18 cellular contexts compared by ENCODE assay signal in the genomic region with DNA sequence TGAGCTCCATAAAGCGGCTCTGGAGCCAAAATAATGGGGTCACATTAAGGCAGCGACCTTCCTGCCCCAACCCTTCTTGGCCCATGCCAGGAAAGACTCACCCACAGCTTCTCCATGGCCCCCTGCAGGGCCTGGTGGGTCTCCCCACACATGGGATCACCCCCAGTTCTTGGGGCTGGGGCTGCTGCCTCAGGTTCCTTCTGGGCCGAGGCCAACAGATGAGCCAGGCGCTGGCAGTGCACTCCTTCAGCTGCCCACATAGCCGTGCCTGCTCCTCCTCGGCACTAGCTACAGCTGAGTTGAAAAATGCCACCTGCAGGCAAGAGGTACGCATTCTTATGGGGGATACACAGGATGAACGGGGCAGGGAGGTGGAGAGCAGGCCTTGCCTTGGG. TPM values are rescaled to one million over a fixed set of nuclear protein-coding genes. Genes with fewer than 3 reads are reported as not detected.
A peak's percentile ranks its signal among the peaks of the same experiment; 100 is the strongest.
DNase-seq lines count a peak whose midpoint lies in the region; ATAC-seq and TF ChIP-seq lines count a peak whose summit lies in the region.
"Had no signal": no experiment of that assay in that cellular context is flagged by ENCODE, and none has a peak within 500 bp of the region (broad histone marks: within the 10 kb centered on the region; RNA-seq: fewer than 3 reads in every experiment).

No MANE protein-coding gene starts in this region.

- peak overlapping the region; percentile 8 for H3K27ac Mint-ChIP-seq in activated CD4-positive, alpha-beta T cell treated with anti-CD3 and anti-CD28 coated beads, Interleukin-2, amount 10 ng/mL, durations not matched to agents 24 days and 14 days
- no peak overlapping the region for H3K27ac Mint-ChIP-seq in activated CD4-positive, alpha-beta T cell treated with anti-CD3 and anti-CD28 coated beads for 36 hours
- peak overlapping the region; percentile 19 for H3K27ac Mint-ChIP-seq in activated naive CD8-positive, alpha-beta T cell treated with anti-CD3 and anti-CD28 coated beads for 36 hours
- no peak overlapping the region for H3K27ac Mint-ChIP-seq in activated naive CD8-positive, alpha-beta T cell treated with anti-CD3 and anti-CD28 coated beads, Interleukin-2, amount 50 U/mL, for 24 hours
- peak overlapping the region; percentile 23 for H3K27ac Mint-ChIP-seq in activated naive CD8-positive, alpha-beta T cell treated with anti-CD3 and anti-CD28 coated beads, Interleukin-2, amount 10 ng/mL, durations not matched to agents 7 days and 5 days
- H3K27ac Mint-ChIP-seq in stimulated activated effector memory CD8-positive, alpha-beta T cell treated with anti-CD3 and anti-CD28 coated beads, Interleukin-12 subunit alpha, Interleukin-12 subunit beta, amount 100 ng/mL, for 72 hours: peak overlapping the region; percentile 82
- H3K27ac Mint-ChIP-seq: CD4-positive, alpha-beta memory T cell; HFFc6 had no signal

- CTCF ChIA-PET in activated CD4-positive, alpha-beta T cell treated with anti-CD3 and anti-CD28 coated beads for 36 hours (lab: Charles Lee): interaction anchor here (0.6 kb wide), 1 partner anchor 1221 kb away, joined by 3 read pairs; no protein-coding TSS in a partner anchor

- POLR2A ChIA-PET in activated CD4-positive, alpha-beta T cell treated with anti-CD3 and anti-CD28 coated beads for 36 hours (lab: Charles Lee): no interaction called here
- POLR2A ChIA-PET in activated naive CD8-positive, alpha-beta T cell treated with anti-CD3 and anti-CD28 coated beads, Interleukin-2, amount 10 ng/mL, durations not matched to agents 7 days and 5 days (lab: Charles Lee): no interaction called here

- ATAC-seq in activated CD4-positive, alpha-beta T cell treated with anti-CD3 and anti-CD28 coated beads for 36 hours: no peak
- ATAC-seq in activated naive CD8-positive, alpha-beta T cell treated with anti-CD3 and anti-CD28 coated beads, Interleukin-2, amount 50 U/mL, for 24 hours: no peak
- ATAC-seq in activated naive CD8-positive, alpha-beta T cell treated with anti-CD3 and anti-CD28 coated beads, Interleukin-2, amount 10 ng/mL, durations not matched to agents 7 days and 5 days (ENCODE audit: low read depth): no peak
- no peak for ATAC-seq in stimulated activated effector memory CD8-positive, alpha-beta T cell treated with anti-CD3 and anti-CD28 coated beads, Interleukin-12 subunit alpha, Interleukin-12 subunit beta, amount 100 ng/mL, for 72 hours
- no peak for ATAC-seq in upper lobe of right lung
- ATAC-seq: HCT116 had no signal

- H3K36me3 ChIP-seq in upper lobe of right lung: no peaks in the 10 kb centered on the region

- H3K27me3 ChIP-seq in upper lobe of right lung: no peaks in the 10 kb centered on the region

- H3K36me3 Mint-ChIP-seq in activated CD4-positive, alpha-beta T cell treated with anti-CD3 and anti-CD28 coated beads, Interleukin-2, amount 10 ng/mL, durations not matched to agents 24 days and 14 days (ENCODE audit: low read depth): no peaks in the 10 kb centered on the region
- no peaks in the 10 kb centered on the region for H3K36me3 Mint-ChIP-seq in activated CD4-positive, alpha-beta T cell treated with anti-CD3 and anti-CD28 coated beads for 36 hours (ENCODE audit: low read depth)
- no peaks in the 10 kb centered on the region for H3K36me3 Mint-ChIP-seq in activated naive CD8-positive, alpha-beta T cell treated with anti-CD3 and anti-CD28 coated beads for 36 hours
- H3K36me3 Mint-ChIP-seq in activated naive CD8-positive, alpha-beta T cell treated with anti-CD3 and anti-CD28 coated beads, Interleukin-2, amount 50 U/mL, for 24 hours (ENCODE audit: low read depth): no peaks in the 10 kb centered on the region
- no peaks in the 10 kb centered on the region for H3K36me3 Mint-ChIP-seq in activated naive CD8-positive, alpha-beta T cell treated with anti-CD3 and anti-CD28 coated beads, Interleukin-2, amount 10 ng/mL, durations not matched to agents 7 days and 5 days
- no peaks in the 10 kb centered on the region for H3K36me3 Mint-ChIP-seq in stimulated activated effector memory CD8-positive, alpha-beta T cell treated with anti-CD3 and anti-CD28 coated beads, Interleukin-12 subunit alpha, Interleukin-12 subunit beta, amount 100 ng/mL, for 72 hours
- H3K36me3 Mint-ChIP-seq: CD14-positive monocyte had no signal

- H3K27me3 Mint-ChIP-seq in activated CD4-positive, alpha-beta T cell treated with anti-CD3 and anti-CD28 coated beads, Interleukin-2, amount 10 ng/mL, durations not matched to agents 24 days and 14 days: no peaks in the 10 kb centered on the region
- no peaks in the 10 kb centered on the region for H3K27me3 Mint-ChIP-seq in activated CD4-positive, alpha-beta T cell treated with anti-CD3 and anti-CD28 coated beads for 36 hours
- no peaks in the 10 kb centered on the region for H3K27me3 Mint-ChIP-seq in activated naive CD8-positive, alpha-beta T cell treated with anti-CD3 and anti-CD28 coated beads for 36 hours
- no peaks in the 10 kb centered on the region for H3K27me3 Mint-ChIP-seq in activated naive CD8-positive, alpha-beta T cell treated with anti-CD3 and anti-CD28 coated beads, Interleukin-2, amount 50 U/mL, for 24 hours
- H3K27me3 Mint-ChIP-seq in activated naive CD8-positive, alpha-beta T cell treated with anti-CD3 and anti-CD28 coated beads, Interleukin-2, amount 10 ng/mL, durations not matched to agents 7 days and 5 days: no peaks in the 10 kb centered on the region
- H3K27me3 Mint-ChIP-seq: CD4-positive, alpha-beta memory T cell; IgD-negative memory B cell had no signal

- no peak overlapping the region for H3K4me3 Mint-ChIP-seq in activated CD4-positive, alpha-beta T cell treated with anti-CD3 and anti-CD28 coated beads, Interleukin-2, amount 10 ng/mL, durations not matched to agents 24 days and 14 days
- H3K4me3 Mint-ChIP-seq in activated CD4-positive, alpha-beta T cell treated with anti-CD3 and anti-CD28 coated beads for 36 hours: no peak overlapping the region
- H3K4me3 Mint-ChIP-seq in activated naive CD8-positive, alpha-beta T cell treated with anti-CD3 and anti-CD28 coated beads for 36 hours: no peak overlapping the region
- H3K4me3 Mint-ChIP-seq in activated naive CD8-positive, alpha-beta T cell treated with anti-CD3 and anti-CD28 coated beads, Interleukin-2, amount 50 U/mL, for 24 hours: no peak overlapping the region
- no peak overlapping the region for H3K4me3 Mint-ChIP-seq in activated naive CD8-positive, alpha-beta T cell treated with anti-CD3 and anti-CD28 coated beads, Interleukin-2, amount 10 ng/mL, durations not matched to agents 7 days and 5 days
- H3K4me3 Mint-ChIP-seq in stimulated activated effector memory CD8-positive, alpha-beta T cell treated with anti-CD3 and anti-CD28 coated beads, Interleukin-12 subunit alpha, Interleukin-12 subunit beta, amount 100 ng/mL, for 72 hours: no peak overlapping the region
- H3K4me3 Mint-ChIP-seq: CD14-positive monocyte; CD4-positive, alpha-beta memory T cell; HFFc6 had no signal

- no peaks in the 10 kb centered on the region for H3K4me1 ChIP-seq in upper lobe of right lung
- H3K4me1 ChIP-seq: A549 had no signal

- no peak for TF ChIP-seq CTCF in upper lobe of right lung (IDR thresholded peaks at IDR 0.05)

- intact Hi-C loops in activated CD4-positive, alpha-beta T cell treated with anti-CD3 and anti-CD28 coated beads, Interleukin-2, amount 10 ng/mL, durations not matched to agents 24 days and 14 days (cut with micrococcal nuclease): no loop called here
- intact Hi-C loops in activated CD4-positive, alpha-beta T cell treated with anti-CD3 and anti-CD28 coated beads for 36 hours (cut with DNase I, micrococcal nuclease): no loop called here
- intact Hi-C loops in upper lobe of right lung (cut with DNase I): no loop called here

- no peak overlapping the region for H3K27ac ChIP-seq in upper lobe of right lung
- H3K27ac ChIP-seq: 22Rv1, A549 had no signal

- H3K9me3 ChIP-seq in upper lobe of right lung: no peaks in the 10 kb centered on the region
- H3K9me3 ChIP-seq: A549 had no signal

- H3K4me3 ChIP-seq in upper lobe of right lung: no peak overlapping the region
- H3K4me3 ChIP-seq: A549 had no signal

- H3K4me1 Mint-ChIP-seq in activated CD4-positive, alpha-beta T cell treated with anti-CD3 and anti-CD28 coated beads, Interleukin-2, amount 10 ng/mL, durations not matched to agents 24 days and 14 days: peaks cover 8% of the 10 kb centered on the region
- peaks cover 4% of the 10 kb centered on the region for H3K4me1 Mint-ChIP-seq in activated CD4-positive, alpha-beta T cell treated with anti-CD3 and anti-CD28 coated beads for 36 hours
- peaks cover 5% of the 10 kb centered on the region for H3K4me1 Mint-ChIP-seq in activated naive CD8-positive, alpha-beta T cell treated with anti-CD3 and anti-CD28 coated beads for 36 hours
- peaks cover 5% of the 10 kb centered on the region for H3K4me1 Mint-ChIP-seq in activated naive CD8-positive, alpha-beta T cell treated with anti-CD3 and anti-CD28 coated beads, Interleukin-2, amount 50 U/mL, for 24 hours
- peaks cover 3% of the 10 kb centered on the region for H3K4me1 Mint-ChIP-seq in activated naive CD8-positive, alpha-beta T cell treated with anti-CD3 and anti-CD28 coated beads, Interleukin-2, amount 10 ng/mL, durations not matched to agents 7 days and 5 days
- peaks cover 12% of the 10 kb centered on the region for H3K4me1 Mint-ChIP-seq in stimulated activated effector memory CD8-positive, alpha-beta T cell treated with anti-CD3 and anti-CD28 coated beads, Interleukin-12 subunit alpha, Interleukin-12 subunit beta, amount 100 ng/mL, for 72 hours

- DNase-seq in activated CD4-positive, alpha-beta T cell treated with anti-CD3 and anti-CD28 coated beads, Interleukin-2, amount 10 ng/mL, durations not matched to agents 24 days and 14 days: no peak
- no peak for DNase-seq in activated CD4-positive, alpha-beta T cell treated with anti-CD3 and anti-CD28 coated beads for 36 hours
- DNase-seq in activated naive CD8-positive, alpha-beta T cell treated with anti-CD3 and anti-CD28 coated beads for 36 hours: no peak
- no peak for DNase-seq in activated naive CD8-positive, alpha-beta T cell treated with anti-CD3 and anti-CD28 coated beads, Interleukin-2, amount 50 U/mL, for 24 hours
- DNase-seq in activated naive CD8-positive, alpha-beta T cell treated with anti-CD3 and anti-CD28 coated beads, Interleukin-2, amount 10 ng/mL, durations not matched to agents 7 days and 5 days: no peak
- DNase-seq in stimulated activated effector memory CD8-positive, alpha-beta T cell treated with anti-CD3 and anti-CD28 coated beads, Interleukin-12 subunit alpha, Interleukin-12 subunit beta, amount 100 ng/mL, for 72 hours (ENCODE audit: low spot score in 2 of 2): no peak
- DNase-seq in upper lobe of right lung: no peak
- no peak for DNase-seq in HCEC 1CT
- DNase-seq: AML-193; CD4-positive, alpha-beta memory T cell; DMS153; GDM1; HFFc6 had no signal

- no peaks in the 10 kb centered on the region for H3K9me3 Mint-ChIP-seq in activated CD4-positive, alpha-beta T cell treated with anti-CD3 and anti-CD28 coated beads, Interleukin-2, amount 10 ng/mL, durations not matched to agents 24 days and 14 days
- H3K9me3 Mint-ChIP-seq in activated CD4-positive, alpha-beta T cell treated with anti-CD3 and anti-CD28 coated beads for 36 hours (ENCODE audit: low read depth): no peaks in the 10 kb centered on the region
- no peaks in the 10 kb centered on the region for H3K9me3 Mint-ChIP-seq in activated naive CD8-positive, alpha-beta T cell treated with anti-CD3 and anti-CD28 coated beads for 36 hours
- no peaks in the 10 kb centered on the region for H3K9me3 Mint-ChIP-seq in activated naive CD8-positive, alpha-beta T cell treated with anti-CD3 and anti-CD28 coated beads, Interleukin-2, amount 50 U/mL, for 24 hours
- H3K9me3 Mint-ChIP-seq in activated naive CD8-positive, alpha-beta T cell treated with anti-CD3 and anti-CD28 coated beads, Interleukin-2, amount 10 ng/mL, durations not matched to agents 7 days and 5 days: no peaks in the 10 kb centered on the region
- H3K9me3 Mint-ChIP-seq in stimulated activated effector memory CD8-positive, alpha-beta T cell treated with anti-CD3 and anti-CD28 coated beads, Interleukin-12 subunit alpha, Interleukin-12 subunit beta, amount 100 ng/mL, for 72 hours: no peaks in the 10 kb centered on the region
- H3K9me3 Mint-ChIP-seq: CD14-positive monocyte, HFFc6, IgD-negative memory B cell had no signal

RNA-seq across cellular contexts. Expression of a gene that starts 14.8 kb away (rescaled TPM):
- 57.6 and 63.6 TPM in 2 replicates for total RNA-seq in activated CD4-positive, alpha-beta T cell treated with anti-CD3 and anti-CD28 coated beads, Interleukin-2, amount 10 ng/mL, durations not matched to agents 24 days and 14 days
- 10 to 100 TPM; 39.5 to 48.7 TPM for total RNA-seq in activated CD4-positive, alpha-beta T cell treated with anti-CD3 and anti-CD28 coated beads for 36 hours
- 10 to 100 TPM; 34.1 to 35.3 TPM for total RNA-seq in activated naive CD8-positive, alpha-beta T cell treated with anti-CD3 and anti-CD28 coated beads for 36 hours
- total RNA-seq in activated naive CD8-positive, alpha-beta T cell treated with anti-CD3 and anti-CD28 coated beads, Interleukin-2, amount 10 ng/mL, durations not matched to agents 7 days and 5 days: 10 to 100 TPM; 23.2 to 24.7 TPM
- total RNA-seq in upper lobe of right lung: 22.0 TPM

RNA-seq across cellular contexts. Expression of a gene that starts 43.2 kb away (rescaled TPM):
- total RNA-seq in activated CD4-positive, alpha-beta T cell treated with anti-CD3 and anti-CD28 coated beads, Interleukin-2, amount 10 ng/mL, durations not matched to agents 24 days and 14 days: 33.7 and 37.4 TPM in 2 replicates
- total RNA-seq in activated CD4-positive, alpha-beta T cell treated with anti-CD3 and anti-CD28 coated beads for 36 hours: 10 to 100 TPM; 21.6 to 37.3 TPM
- 10 to 100 TPM; 27.1 to 27.9 TPM for total RNA-seq in activated naive CD8-positive, alpha-beta T cell treated with anti-CD3 and anti-CD28 coated beads for 36 hours
- total RNA-seq in activated naive CD8-positive, alpha-beta T cell treated with anti-CD3 and anti-CD28 coated beads, Interleukin-2, amount 10 ng/mL, durations not matched to agents 7 days and 5 days: 10 to 100 TPM; 36.0 to 38.2 TPM
- total RNA-seq in upper lobe of right lung: 25.2 TPM

Comparison
In these comparisons a context has a peak if more than half of its experiments do, and no peak if none do; other contexts are left out.
1. H3K27ac Mint-ChIP-seq: peak in activated CD4-positive, alpha-beta T cell treated with anti-CD3 and anti-CD28 coated beads, Interleukin-2, amount 10 ng/mL, durations not matched to agents 24 days and 14 days (single experiment), activated naive CD8-positive, alpha-beta T cell treated with anti-CD3 and anti-CD28 coated beads for 36 hours (single experiment), activated naive CD8-positive, alpha-beta T cell treated with anti-CD3 and anti-CD28 coated beads, Interleukin-2, amount 10 ng/mL, durations not matched to agents 7 days and 5 days (single experiment) and stimulated activated effector memory CD8-positive, alpha-beta T cell treated with anti-CD3 and anti-CD28 coated beads, Interleukin-12 subunit alpha, Interleukin-12 subunit beta, amount 100 ng/mL, for 72 hours (single experiment); none in activated CD4-positive, alpha-beta T cell treated with anti-CD3 and anti-CD28 coated beads for 36 hours (single experiment) and activated naive CD8-positive, alpha-beta T cell treated with anti-CD3 and anti-CD28 coated beads, Interleukin-2, amount 50 U/mL, for 24 hours (single experiment).